Comparison of ENCODE assay signal across 18 cellular contexts in genomic region chr1:9612162-9612845, GRCh38.
"Had no signal": no experiment of that assay in that cellular context is flagged by ENCODE, and none has a peak within 500 bp of the region (broad histone marks: within the 10 kb centered on the region; RNA-seq: fewer than 3 reads in every experiment).

No MANE protein-coding gene starts in this region.

- H3K4me1 ChIP-seq: sigmoid colon had no signal

- H3K9me3 ChIP-seq: heart left ventricle, neutrophil, sigmoid colon, stomach had no signal

- H3K27me3 ChIP-seq: dorsolateral prefrontal cortex, heart left ventricle, neutrophil had no signal

- DNase-seq: dorsolateral prefrontal cortex; effector CD8-positive, alpha-beta T cell; foreskin melanocyte; hypothalamus; kidney glomerular epithelial cell; mesendoderm; naive thymus-derived CD4-positive, alpha-beta T cell; nephron progenitor cell; sigmoid colon; small intestine; stimulated activated CD4-positive, alpha-beta T cell treated with anti-CD3 and anti-CD28 coated beads, Interleukin-12 subunit alpha, Interleukin-12 subunit beta, amount 100 ng/mL, for 4 hours; stimulated activated naive CD4-positive, alpha-beta T cell; stomach; substantia nigra; trophoblast cell had no signal

- H3K27ac ChIP-seq: coronary artery, dorsolateral prefrontal cortex, heart left ventricle, neutrophil, sigmoid colon, stomach had no signal

- ATAC-seq: heart left ventricle; naive thymus-derived CD4-positive, alpha-beta T cell had no signal

- H3K4me3 ChIP-seq: coronary artery, dorsolateral prefrontal cortex, heart left ventricle, sigmoid colon, stomach had no signal
